ENCODE assay signal across 1 cellular context in genomic region chr2:57696016-57696415, GRCh38.
TF ChIP-seq lines count a peak whose summit lies in the region.

No MANE protein-coding gene starts in this region.

TF ChIP-seq in GM23338, 12 proteins besides CTCF, POLR2A, EP300 and RAD21 (continued from another document):
- no peak for TF ChIP-seq ZNF462 (CRISPR knock-in tag; IDR thresholded peaks at IDR 0.05)
